1 cellular context compared by ENCODE assay signal in genomic region chr18:2988041-2988794, GRCh38.
TF ChIP-seq lines count a peak whose summit lies in the region.

No MANE protein-coding gene starts in this region.

TF ChIP-seq in HepG2, 621 proteins besides CTCF, POLR2A, EP300 and RAD21 (continued from another document):
- TF ChIP-seq FOXP4 (CRISPR knock-in tag; IDR thresholded peaks at IDR 0.05) = no peak
- TF ChIP-seq ZC3H4 (CRISPR knock-in tag; IDR thresholded peaks at IDR 0.05; ENCODE audit: borderline replicate concordance) = no peak
- TF ChIP-seq ZSCAN31 (CRISPR knock-in tag; IDR thresholded peaks at IDR 0.05; ENCODE audit: low read depth) = no peak
- TF ChIP-seq SRSF1 (optimal IDR thresholded peaks at IDR 0.05; ENCODE audit: low read depth, low read length) = no peak
- TF ChIP-seq GRHL1 (CRISPR knock-in tag; conservative IDR thresholded peaks at IDR 0.05) = no peak
- no peak for TF ChIP-seq RFXAP (CRISPR knock-in tag; IDR thresholded peaks at IDR 0.05; ENCODE audit: borderline replicate concordance)
- no peak for TF ChIP-seq PHB2 (IDR thresholded peaks at IDR 0.05; ENCODE audit: partially characterized antibody)
